In the genomic region with DNA sequence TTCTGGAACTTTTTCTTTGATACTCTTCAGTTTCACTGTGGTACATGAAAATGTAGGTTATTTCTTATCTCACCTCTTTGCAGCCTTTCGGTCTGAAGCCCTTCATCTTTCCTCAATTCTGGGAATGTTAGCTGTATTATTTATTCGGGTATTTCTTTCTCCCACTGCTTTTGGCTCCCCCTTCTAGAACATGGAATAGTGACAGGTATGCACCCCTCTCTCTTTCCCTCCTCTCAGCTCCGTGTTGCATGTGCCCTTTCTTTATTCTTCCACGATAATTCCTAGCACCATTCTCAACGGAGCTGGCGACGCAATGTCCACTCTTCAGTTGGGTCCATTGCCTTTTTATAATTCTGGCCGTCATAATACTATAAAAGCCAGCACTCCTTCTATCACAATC, we compare ENCODE assay signal across 1 cellular context.
A peak's percentile ranks its signal among the peaks of the same experiment; 100 is the strongest.
TF ChIP-seq lines count a peak whose summit lies in the region.

No MANE protein-coding gene starts in this region.

TF ChIP-seq in K562, 482 proteins besides CTCF, POLR2A, EP300 and RAD21 (continues in another document):
- TF ChIP-seq ZNF253 (CRISPR knock-in tag; conservative IDR thresholded peaks at IDR 0.05) = no peak
- no peak for TF ChIP-seq PRPF4 (IDR thresholded peaks at IDR 0.05; ENCODE audit: insufficient read depth, low read depth, low read length, poor library complexity, severe bottlenecking)
- TF ChIP-seq PURB (CRISPR knock-in tag; IDR thresholded peaks at IDR 0.05; ENCODE audit: low read depth) = no peak
- TF ChIP-seq, protein P1, sequence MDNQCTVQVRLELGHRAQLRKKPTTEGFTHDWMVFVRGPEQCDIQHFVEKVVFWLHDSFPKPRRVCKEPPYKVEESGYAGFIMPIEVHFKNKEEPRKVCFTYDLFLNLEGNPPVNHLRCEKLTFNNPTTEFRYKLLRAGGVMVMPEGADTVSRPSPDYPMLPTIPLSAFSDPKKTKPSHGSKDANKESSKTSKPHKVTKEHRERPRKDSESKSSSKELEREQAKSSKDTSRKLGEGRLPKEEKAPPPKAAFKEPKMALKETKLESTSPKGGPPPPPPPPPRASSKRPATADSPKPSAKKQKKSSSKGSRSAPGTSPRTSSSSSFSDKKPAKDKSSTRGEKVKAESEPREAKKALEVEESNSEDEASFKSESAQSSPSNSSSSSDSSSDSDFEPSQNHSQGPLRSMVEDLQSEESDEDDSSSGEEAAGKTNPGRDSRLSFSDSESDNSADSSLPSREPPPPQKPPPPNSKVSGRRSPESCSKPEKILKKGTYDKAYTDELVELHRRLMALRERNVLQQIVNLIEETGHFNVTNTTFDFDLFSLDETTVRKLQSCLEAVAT (IDR thresholded peaks at IDR 0.05) = 0 out of 4 replicates have a peak, but pooled peaks of 1 of the 2 experiments have one; percentile 58
- no peak for TF ChIP-seq E2F3 (CRISPR knock-in tag; IDR thresholded peaks at IDR 0.05)
- TF ChIP-seq, protein P2, sequence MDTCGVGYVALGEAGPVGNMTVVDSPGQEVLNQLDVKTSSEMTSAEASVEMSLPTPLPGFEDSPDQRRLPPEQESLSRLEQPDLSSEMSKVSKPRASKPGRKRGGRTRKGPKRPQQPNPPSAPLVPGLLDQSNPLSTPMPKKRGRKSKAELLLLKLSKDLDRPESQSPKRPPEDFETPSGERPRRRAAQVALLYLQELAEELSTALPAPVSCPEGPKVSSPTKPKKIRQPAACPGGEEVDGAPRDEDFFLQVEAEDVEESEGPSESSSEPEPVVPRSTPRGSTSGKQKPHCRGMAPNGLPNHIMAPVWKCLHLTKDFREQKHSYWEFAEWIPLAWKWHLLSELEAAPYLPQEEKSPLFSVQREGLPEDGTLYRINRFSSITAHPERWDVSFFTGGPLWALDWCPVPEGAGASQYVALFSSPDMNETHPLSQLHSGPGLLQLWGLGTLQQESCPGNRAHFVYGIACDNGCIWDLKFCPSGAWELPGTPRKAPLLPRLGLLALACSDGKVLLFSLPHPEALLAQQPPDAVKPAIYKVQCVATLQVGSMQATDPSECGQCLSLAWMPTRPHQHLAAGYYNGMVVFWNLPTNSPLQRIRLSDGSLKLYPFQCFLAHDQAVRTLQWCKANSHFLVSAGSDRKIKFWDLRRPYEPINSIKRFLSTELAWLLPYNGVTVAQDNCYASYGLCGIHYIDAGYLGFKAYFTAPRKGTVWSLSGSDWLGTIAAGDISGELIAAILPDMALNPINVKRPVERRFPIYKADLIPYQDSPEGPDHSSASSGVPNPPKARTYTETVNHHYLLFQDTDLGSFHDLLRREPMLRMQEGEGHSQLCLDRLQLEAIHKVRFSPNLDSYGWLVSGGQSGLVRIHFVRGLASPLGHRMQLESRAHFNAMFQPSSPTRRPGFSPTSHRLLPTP (IDR thresholded peaks at IDR 0.05; ENCODE audit: borderline replicate concordance, extremely low read depth, insufficient read length) = no peak
- TF ChIP-seq POLR2AphosphoS5 (IDR thresholded peaks at IDR 0.05; ENCODE audit: control insufficient read depth, insufficient read depth, low read depth, low read length) = no peak
- TF ChIP-seq ZNF384 (IDR thresholded peaks at IDR 0.05; ENCODE audit: low read depth, low read length) = no peak
- TF ChIP-seq, protein P3, sequence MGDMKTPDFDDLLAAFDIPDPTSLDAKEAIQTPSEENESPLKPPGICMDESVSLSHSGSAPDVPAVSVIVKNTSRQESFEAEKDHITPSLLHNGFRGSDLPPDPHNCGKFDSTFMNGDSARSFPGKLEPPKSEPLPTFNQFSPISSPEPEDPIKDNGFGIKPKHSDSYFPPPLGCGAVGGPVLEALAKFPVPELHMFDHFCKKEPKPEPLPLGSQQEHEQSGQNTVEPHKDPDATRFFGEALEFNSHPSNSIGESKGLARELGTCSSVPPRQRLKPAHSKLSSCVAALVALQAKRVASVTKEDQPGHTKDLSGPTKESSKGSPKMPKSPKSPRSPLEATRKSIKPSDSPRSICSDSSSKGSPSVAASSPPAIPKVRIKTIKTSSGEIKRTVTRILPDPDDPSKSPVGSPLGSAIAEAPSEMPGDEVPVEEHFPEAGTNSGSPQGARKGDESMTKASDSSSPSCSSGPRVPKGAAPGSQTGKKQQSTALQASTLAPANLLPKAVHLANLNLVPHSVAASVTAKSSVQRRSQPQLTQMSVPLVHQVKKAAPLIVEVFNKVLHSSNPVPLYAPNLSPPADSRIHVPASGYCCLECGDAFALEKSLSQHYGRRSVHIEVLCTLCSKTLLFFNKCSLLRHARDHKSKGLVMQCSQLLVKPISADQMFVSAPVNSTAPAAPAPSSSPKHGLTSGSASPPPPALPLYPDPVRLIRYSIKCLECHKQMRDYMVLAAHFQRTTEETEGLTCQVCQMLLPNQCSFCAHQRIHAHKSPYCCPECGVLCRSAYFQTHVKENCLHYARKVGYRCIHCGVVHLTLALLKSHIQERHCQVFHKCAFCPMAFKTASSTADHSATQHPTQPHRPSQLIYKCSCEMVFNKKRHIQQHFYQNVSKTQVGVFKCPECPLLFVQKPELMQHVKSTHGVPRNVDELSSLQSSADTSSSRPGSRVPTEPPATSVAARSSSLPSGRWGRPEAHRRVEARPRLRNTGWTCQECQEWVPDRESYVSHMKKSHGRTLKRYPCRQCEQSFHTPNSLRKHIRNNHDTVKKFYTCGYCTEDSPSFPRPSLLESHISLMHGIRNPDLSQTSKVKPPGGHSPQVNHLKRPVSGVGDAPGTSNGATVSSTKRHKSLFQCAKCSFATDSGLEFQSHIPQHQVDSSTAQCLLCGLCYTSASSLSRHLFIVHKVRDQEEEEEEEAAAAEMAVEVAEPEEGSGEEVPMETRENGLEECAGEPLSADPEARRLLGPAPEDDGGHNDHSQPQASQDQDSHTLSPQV (IDR thresholded peaks at IDR 0.05) = 0 out of 2 replicates have a peak, but pooled peaks have one; percentile 62
- TF ChIP-seq NFRKB (IDR thresholded peaks at IDR 0.05; ENCODE audit: low read depth) = peak; percentile 45; the same call in 1 of the 2 replicates
- no peak for TF ChIP-seq LCOR (CRISPR knock-in tag; IDR thresholded peaks at IDR 0.05)
- TF ChIP-seq ETV1 (tag; conservative IDR thresholded peaks at IDR 0.05; ENCODE audit: low read depth) = no peak
- TF ChIP-seq, protein P4, sequence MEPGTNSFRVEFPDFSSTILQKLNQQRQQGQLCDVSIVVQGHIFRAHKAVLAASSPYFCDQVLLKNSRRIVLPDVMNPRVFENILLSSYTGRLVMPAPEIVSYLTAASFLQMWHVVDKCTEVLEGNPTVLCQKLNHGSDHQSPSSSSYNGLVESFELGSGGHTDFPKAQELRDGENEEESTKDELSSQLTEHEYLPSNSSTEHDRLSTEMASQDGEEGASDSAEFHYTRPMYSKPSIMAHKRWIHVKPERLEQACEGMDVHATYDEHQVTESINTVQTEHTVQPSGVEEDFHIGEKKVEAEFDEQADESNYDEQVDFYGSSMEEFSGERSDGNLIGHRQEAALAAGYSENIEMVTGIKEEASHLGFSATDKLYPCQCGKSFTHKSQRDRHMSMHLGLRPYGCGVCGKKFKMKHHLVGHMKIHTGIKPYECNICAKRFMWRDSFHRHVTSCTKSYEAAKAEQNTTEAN (CRISPR knock-in tag; IDR thresholded peaks at IDR 0.05) = no peak
- TF ChIP-seq, protein P5, sequence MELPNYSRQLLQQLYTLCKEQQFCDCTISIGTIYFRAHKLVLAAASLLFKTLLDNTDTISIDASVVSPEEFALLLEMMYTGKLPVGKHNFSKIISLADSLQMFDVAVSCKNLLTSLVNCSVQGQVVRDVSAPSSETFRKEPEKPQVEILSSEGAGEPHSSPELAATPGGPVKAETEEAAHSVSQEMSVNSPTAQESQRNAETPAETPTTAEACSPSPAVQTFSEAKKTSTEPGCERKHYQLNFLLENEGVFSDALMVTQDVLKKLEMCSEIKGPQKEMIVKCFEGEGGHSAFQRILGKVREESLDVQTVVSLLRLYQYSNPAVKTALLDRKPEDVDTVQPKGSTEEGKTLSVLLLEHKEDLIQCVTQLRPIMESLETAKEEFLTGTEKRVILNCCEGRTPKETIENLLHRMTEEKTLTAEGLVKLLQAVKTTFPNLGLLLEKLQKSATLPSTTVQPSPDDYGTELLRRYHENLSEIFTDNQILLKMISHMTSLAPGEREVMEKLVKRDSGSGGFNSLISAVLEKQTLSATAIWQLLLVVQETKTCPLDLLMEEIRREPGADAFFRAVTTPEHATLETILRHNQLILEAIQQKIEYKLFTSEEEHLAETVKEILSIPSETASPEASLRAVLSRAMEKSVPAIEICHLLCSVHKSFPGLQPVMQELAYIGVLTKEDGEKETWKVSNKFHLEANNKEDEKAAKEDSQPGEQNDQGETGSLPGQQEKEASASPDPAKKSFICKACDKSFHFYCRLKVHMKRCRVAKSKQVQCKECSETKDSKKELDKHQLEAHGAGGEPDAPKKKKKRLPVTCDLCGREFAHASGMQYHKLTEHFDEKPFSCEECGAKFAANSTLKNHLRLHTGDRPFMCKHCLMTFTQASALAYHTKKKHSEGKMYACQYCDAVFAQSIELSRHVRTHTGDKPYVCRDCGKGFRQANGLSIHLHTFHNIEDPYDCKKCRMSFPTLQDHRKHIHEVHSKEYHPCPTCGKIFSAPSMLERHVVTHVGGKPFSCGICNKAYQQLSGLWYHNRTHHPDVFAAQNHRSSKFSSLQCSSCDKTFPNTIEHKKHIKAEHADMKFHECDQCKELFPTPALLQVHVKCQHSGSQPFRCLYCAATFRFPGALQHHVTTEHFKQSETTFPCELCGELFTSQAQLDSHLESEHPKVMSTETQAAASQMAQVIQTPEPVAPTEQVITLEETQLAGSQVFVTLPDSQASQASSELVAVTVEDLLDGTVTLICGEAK (IDR thresholded peaks at IDR 0.05) = 0 out of 2 replicates have a peak, but pooled peaks have one; percentile 30
- TF ChIP-seq, protein P5 (CRISPR knock-in tag; IDR thresholded peaks at IDR 0.05) = no peak
